7 cellular contexts compared by ENCODE assay signal in the genomic region with DNA sequence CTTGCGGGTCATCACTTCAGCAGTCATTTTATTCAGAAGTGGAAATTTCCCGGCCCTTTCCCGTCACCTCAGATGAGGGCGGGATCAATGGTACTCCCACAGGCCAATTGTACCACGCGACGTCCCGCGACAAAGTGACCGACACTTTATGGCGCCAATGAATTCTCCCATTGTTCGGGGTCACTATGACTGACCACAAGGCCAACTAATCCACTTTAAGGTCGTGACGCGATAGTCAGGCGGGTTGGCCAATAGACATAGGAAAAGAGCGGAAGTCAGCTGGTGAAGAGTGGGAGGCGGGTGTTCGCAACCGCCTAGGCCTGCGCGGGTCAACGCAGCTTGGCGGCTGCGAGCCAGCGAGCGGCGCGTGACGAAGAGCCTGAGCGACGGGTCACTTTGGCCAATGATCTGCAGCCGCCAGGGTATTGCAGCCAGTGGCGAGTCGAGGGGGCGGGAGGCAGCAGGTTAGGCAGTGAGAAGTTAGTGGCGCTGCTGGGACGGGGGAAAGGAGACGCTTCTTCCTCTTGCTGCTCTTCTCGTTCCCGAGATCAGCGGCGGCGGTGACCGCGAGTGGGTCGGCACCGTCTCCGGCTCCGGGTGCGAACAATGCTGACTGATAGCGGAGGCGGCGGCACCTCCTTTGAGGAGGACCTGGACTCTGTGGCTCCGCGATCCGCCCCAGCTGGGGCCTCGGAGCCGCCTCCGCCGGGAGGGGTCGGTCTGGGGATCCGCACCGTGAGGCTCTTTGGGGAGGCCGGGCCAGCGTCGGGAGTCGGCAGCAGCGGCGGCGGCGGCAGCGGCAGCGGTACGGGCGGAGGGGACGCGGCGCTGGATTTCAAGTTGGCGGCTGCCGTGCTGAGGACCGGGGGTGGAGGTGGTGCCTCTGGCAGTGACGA. TPM values are rescaled to one million over a fixed set of nuclear protein-coding genes. Genes with fewer than 3 reads are reported as not detected.
A peak's percentile ranks its signal among the peaks of the same experiment; 100 is the strongest.
DNase-seq lines count a peak whose midpoint lies in the region; ATAC-seq and TF ChIP-seq lines count a peak whose summit lies in the region.

A gene with protein sequence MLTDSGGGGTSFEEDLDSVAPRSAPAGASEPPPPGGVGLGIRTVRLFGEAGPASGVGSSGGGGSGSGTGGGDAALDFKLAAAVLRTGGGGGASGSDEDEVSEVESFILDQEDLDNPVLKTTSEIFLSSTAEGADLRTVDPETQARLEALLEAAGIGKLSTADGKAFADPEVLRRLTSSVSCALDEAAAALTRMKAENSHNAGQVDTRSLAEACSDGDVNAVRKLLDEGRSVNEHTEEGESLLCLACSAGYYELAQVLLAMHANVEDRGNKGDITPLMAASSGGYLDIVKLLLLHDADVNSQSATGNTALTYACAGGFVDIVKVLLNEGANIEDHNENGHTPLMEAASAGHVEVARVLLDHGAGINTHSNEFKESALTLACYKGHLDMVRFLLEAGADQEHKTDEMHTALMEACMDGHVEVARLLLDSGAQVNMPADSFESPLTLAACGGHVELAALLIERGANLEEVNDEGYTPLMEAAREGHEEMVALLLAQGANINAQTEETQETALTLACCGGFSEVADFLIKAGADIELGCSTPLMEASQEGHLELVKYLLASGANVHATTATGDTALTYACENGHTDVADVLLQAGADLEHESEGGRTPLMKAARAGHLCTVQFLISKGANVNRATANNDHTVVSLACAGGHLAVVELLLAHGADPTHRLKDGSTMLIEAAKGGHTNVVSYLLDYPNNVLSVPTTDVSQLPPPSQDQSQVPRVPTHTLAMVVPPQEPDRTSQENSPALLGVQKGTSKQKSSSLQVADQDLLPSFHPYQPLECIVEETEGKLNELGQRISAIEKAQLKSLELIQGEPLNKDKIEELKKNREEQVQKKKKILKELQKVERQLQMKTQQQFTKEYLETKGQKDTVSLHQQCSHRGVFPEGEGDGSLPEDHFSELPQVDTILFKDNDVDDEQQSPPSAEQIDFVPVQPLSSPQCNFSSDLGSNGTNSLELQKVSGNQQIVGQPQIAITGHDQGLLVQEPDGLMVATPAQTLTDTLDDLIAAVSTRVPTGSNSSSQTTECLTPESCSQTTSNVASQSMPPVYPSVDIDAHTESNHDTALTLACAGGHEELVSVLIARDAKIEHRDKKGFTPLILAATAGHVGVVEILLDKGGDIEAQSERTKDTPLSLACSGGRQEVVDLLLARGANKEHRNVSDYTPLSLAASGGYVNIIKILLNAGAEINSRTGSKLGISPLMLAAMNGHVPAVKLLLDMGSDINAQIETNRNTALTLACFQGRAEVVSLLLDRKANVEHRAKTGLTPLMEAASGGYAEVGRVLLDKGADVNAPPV (N-terminal part only) (plus strand): TSS at position 472 of the 896 bp plus-strand sequence. CDS start 135 bp downstream, at position 607.

- peak within 1 kb of the TSS; percentile 98 for H3K4me3 ChIP-seq in astrocyte of the cerebellum (ENCODE audit: low read depth, low read length)

- peak; percentile 90 for TF ChIP-seq POLR2A in GM18505 (IDR thresholded peaks at IDR 0.05; ENCODE audit: borderline replicate concordance, extremely low read depth, insufficient read depth, insufficient read length)

- in situ Hi-C loops in astrocyte of the cerebellum (cut with HindIII; ENCODE audit: low sequenced_read_pairs), result no loop called here

- ATAC-seq in GM18505 (IDR thresholded peaks at IDR 0.05; ENCODE audit: unreplicated experiment) (peak; percentile 79), HG02973 (IDR thresholded peaks at IDR 0.05; ENCODE audit: unreplicated experiment) (peak; percentile 82)

- peak; percentile 99 for DNase-seq in NCI-H2029 (lab: John Stamatoyannopoulos, UW)
- peak; percentile 96 for DNase-seq in T-helper 22 cell (ENCODE audit: low read depth)
- DNase-seq in astrocyte of the cerebellum (ENCODE audit: low read depth), result peak; percentile 100
- peak; percentile 96 for DNase-seq in hepatic stellate cell (ENCODE audit: low spot score)
- peak; percentile 100 for DNase-seq in renal cortical epithelial cell (ENCODE audit: low read depth)

- no peak for TF ChIP-seq CTCF in astrocyte of the cerebellum (IDR thresholded peaks at IDR 0.05; ENCODE audit: low read depth, low read length, missing control alignments)

RNA-seq across cellular contexts. Expression of the gene that starts here (rescaled TPM):
- total RNA-seq in renal cortical epithelial cell, result 36.1 and 81.5 TPM in 2 replicates

Comparison
In these comparisons a context has a peak if more than half of its experiments do, and no peak if none do; other contexts are left out.
1. Peak in every context shown above with its lines: DNase-seq, ATAC-seq and H3K4me3 ChIP-seq.